10 cellular contexts compared by ENCODE assay signal in genomic region chr12:119328111-119328510, GRCh38. TPM values are rescaled to one million over a fixed set of nuclear protein-coding genes. Genes with fewer than 3 reads are reported as not detected.
DNase-seq lines count a peak whose midpoint lies in the region; ATAC-seq and TF ChIP-seq lines count a peak whose summit lies in the region.
"Had no signal": no experiment of that assay in that cellular context is flagged by ENCODE, and none has a peak within 500 bp of the region (broad histone marks: within the 10 kb centered on the region; RNA-seq: fewer than 3 reads in every experiment).

No MANE protein-coding gene starts in this region.

- H3K27ac ChIP-seq in C4-2B (no peak overlapping the region), GM23338 (ENCODE audit: low read depth) (no peak overlapping the region), SJCRH30 (no peak overlapping the region)

- H3K4me1 ChIP-seq in GM23338 (ENCODE audit: insufficient read depth) (no peaks in the 10 kb centered on the region), SJCRH30 (no peaks in the 10 kb centered on the region)

- H3K27me3 ChIP-seq in GM23338 (ENCODE audit: insufficient read depth) (no peaks in the 10 kb centered on the region), SJCRH30 (no peaks in the 10 kb centered on the region)

- ATAC-seq in GM23338: peak; percentile 100
- no peak for ATAC-seq in GM18511 (IDR thresholded peaks at IDR 0.05; ENCODE audit: unreplicated experiment)

- peaks cover 4% of the 10 kb centered on the region; the same call in 2 of the 3 replicates for H3K4me1 Mint-ChIP-seq in GM23338

- DNase-seq in GM23338 (ENCODE audit: low spot score) (peak; percentile 79), SJCRH30 (peak; percentile 19 to 41), iPS-NIHi11 (ENCODE audit: low spot score) (peak; percentile 66), mucosa of gallbladder (ENCODE audit: low spot score) (no peak)
- no peak for DNase-seq in activated CD4-positive, CD25-positive, alpha-beta regulatory T cell (lab: John Stamatoyannopoulos, UW)
- no peak for DNase-seq in activated CD8-positive, alpha-beta memory T cell treated with anti-CD3 and anti-CD28 coated beads for 24 hours
- DNase-seq: HFFc6 had no signal

- H3K9me2 ChIP-seq in GM23338 (ENCODE audit: insufficient read depth): peaks cover 9% of the 10 kb centered on the region; the same call in 1 of the 2 replicates

- no peak overlapping the region for H3K4me2 ChIP-seq in GM23338

- H3K9me3 ChIP-seq in SJCRH30 (replicated peaks): no peaks in the 10 kb centered on the region

- no peaks in the 10 kb centered on the region; the same call in 2 of the 3 replicates for H3K36me3 Mint-ChIP-seq in GM23338 (ENCODE audit: low read depth)

- no peaks in the 10 kb centered on the region for H4K20me1 ChIP-seq in GM23338 (replicated peaks; ENCODE audit: insufficient read depth)

- TF ChIP-seq CTCF in C4-2B (conservative IDR thresholded peaks at IDR 0.05) (peak; percentile 60), GM23338 (conservative IDR thresholded peaks at IDR 0.05; ENCODE audit: low read depth in 2 of 2) (peak; percentile 65 to 85)

- H3K4me3 Mint-ChIP-seq in GM23338: no peak overlapping the region
- H3K4me3 Mint-ChIP-seq: HFFc6 had no signal

- H3K79me2 ChIP-seq in GM23338 (replicated peaks; ENCODE audit: insufficient read depth): no peaks in the 10 kb centered on the region

- no peak overlapping the region for H2AFZ ChIP-seq in GM23338

- H3F3A ChIP-seq in GM23338 (replicated peaks; ENCODE audit: low read depth): no peaks in the 10 kb centered on the region

- no peak overlapping the region for H3K27ac Mint-ChIP-seq in GM23338
- H3K27ac Mint-ChIP-seq: HFFc6 had no signal

- no peaks in the 10 kb centered on the region for H3K36me3 ChIP-seq in GM23338 (ENCODE audit: insufficient read depth)
- no peaks in the 10 kb centered on the region for H3K36me3 ChIP-seq in SJCRH30

- H3K9me3 Mint-ChIP-seq in GM23338: no peaks in the 10 kb centered on the region

- peaks cover 4% of the 10 kb centered on the region for H3K27me3 Mint-ChIP-seq in GM23338 (ENCODE audit: insufficient read depth, low read depth, poor library complexity)

- H3K4me3 ChIP-seq in GM23338 (no peak overlapping the region), SJCRH30 (no peak overlapping the region)

TF ChIP-seq in GM23338, 12 proteins besides CTCF, POLR2A, EP300 and RAD21:
- TF ChIP-seq JUNB (IDR thresholded peaks at IDR 0.05; ENCODE audit: unreplicated experiment): no peak
- no peak for TF ChIP-seq NANOG (IDR thresholded peaks at IDR 0.05; ENCODE audit: borderline replicate concordance)
- no peak for TF ChIP-seq POLR2AphosphoS5 (IDR thresholded peaks at IDR 0.05; ENCODE audit: low read depth)
- no peak for TF ChIP-seq EZH2phosphoT487 (IDR thresholded peaks at IDR 0.05; ENCODE audit: unreplicated experiment)
- no peak for TF ChIP-seq REST (IDR thresholded peaks at IDR 0.05; ENCODE audit: unreplicated experiment)
- no peak for TF ChIP-seq CREB1 (CRISPR knock-in tag; IDR thresholded peaks at IDR 0.05; ENCODE audit: low read depth)
- TF ChIP-seq EZH2 (IDR thresholded peaks at IDR 0.05; ENCODE audit: low read depth, unreplicated experiment): no peak
- TF ChIP-seq ZNF114 (CRISPR knock-in tag; IDR thresholded peaks at IDR 0.05): no peak
- TF ChIP-seq ZNF331 (CRISPR knock-in tag; IDR thresholded peaks at IDR 0.05; ENCODE audit: low read depth): no peak
- no peak for TF ChIP-seq STAT1 (IDR thresholded peaks at IDR 0.05; ENCODE audit: unreplicated experiment)

RNA-seq across cellular contexts. Expression of gene CCDC60, which starts 6.4 kb away (rescaled TPM):
- total RNA-seq in GM23338 (2014; rRNA removed; shearing (Covaris generic)): not detected in 2 replicates
- polyA plus RNA-seq in GM23338 (2016; fragmentation: Nextera tagmentation; extraction: Ambion mirVana): 0.53 TPM in 1 of 2 replicates, not detected in the other
- total RNA-seq in SJCRH30 (2014; rRNA removed; shearing (Covaris generic)): 0.04 TPM in 1 of 2 replicates, not detected in the other
- not detected for total RNA-seq in mucosa of gallbladder
- total RNA-seq: HFFc6, MCF 10A had no signal

Comparison
In these comparisons a context has a peak if more than half of its experiments do, and no peak if none do; other contexts are left out.
1. DNase-seq: peak in GM23338 (single experiment), SJCRH30 (2 of 2) and iPS-NIHi11 (single experiment); none in activated CD4-positive, CD25-positive, alpha-beta regulatory T cell (0 of 4), activated CD8-positive, alpha-beta memory T cell treated with anti-CD3 and anti-CD28 coated beads for 24 hours (single experiment) and mucosa of gallbladder (single experiment).